In the genomic region with DNA sequence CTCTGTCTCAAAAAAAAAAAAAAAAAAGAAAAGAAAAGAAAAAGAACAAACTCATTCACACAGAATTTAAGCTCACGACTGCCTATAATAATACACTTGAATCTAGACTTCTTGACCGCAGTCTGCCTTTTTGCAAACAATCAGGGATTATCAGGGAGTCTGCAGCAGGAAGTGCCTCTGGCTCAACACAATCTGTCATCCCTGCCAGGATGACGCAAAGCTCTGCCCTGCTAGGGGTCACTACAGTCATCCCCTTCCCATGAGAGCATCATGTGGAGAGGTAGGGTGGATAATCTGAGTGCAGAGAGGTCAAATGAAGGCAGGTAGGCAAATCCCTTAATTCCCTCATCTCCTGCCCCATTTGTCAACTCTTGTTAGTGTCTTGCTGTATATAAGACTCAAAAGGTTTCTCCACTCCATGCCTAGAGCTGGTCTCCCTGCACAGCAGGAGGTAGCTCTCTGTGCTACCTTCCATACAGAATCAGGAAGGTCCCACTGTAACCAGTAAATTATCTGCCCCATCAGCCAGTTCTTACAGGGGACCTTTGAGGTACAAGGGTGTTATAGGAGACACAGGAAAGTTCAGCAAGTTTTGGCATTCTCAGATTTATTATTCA, we compare ENCODE assay signal across 2 cellular contexts.
TF ChIP-seq lines count a peak whose summit lies in the region.

No MANE protein-coding gene starts in this region.

TF ChIP-seq in HEK293, 187 proteins besides CTCF, POLR2A, EP300 and RAD21:
- TF ChIP-seq GLIS1 (tag by site-specific recombination; IDR thresholded peaks at IDR 0.05) (peak; percentile 35; the same call in 1 of the 2 replicates), ZNF658 (tag by site-specific recombination; IDR thresholded peaks at IDR 0.05) (no peak), IKZF3 (tag by site-specific recombination; IDR thresholded peaks at IDR 0.05) (no peak), ZBTB7A (tag by site-specific recombination; IDR thresholded peaks at IDR 0.05; ENCODE audit: low read depth) (no peak), ZBTB17 (tag by site-specific recombination; IDR thresholded peaks at IDR 0.05) (peak; percentile 64), ZNF704 (tag by site-specific recombination; IDR thresholded peaks at IDR 0.05) (no peak), ZNF426 (tag by site-specific recombination; IDR thresholded peaks at IDR 0.05) (no peak), ZIC2 (tag by site-specific recombination; IDR thresholded peaks at IDR 0.05) (peak; percentile 40; the same call in 1 of the 2 replicates)
- TF ChIP-seq, protein P1, sequence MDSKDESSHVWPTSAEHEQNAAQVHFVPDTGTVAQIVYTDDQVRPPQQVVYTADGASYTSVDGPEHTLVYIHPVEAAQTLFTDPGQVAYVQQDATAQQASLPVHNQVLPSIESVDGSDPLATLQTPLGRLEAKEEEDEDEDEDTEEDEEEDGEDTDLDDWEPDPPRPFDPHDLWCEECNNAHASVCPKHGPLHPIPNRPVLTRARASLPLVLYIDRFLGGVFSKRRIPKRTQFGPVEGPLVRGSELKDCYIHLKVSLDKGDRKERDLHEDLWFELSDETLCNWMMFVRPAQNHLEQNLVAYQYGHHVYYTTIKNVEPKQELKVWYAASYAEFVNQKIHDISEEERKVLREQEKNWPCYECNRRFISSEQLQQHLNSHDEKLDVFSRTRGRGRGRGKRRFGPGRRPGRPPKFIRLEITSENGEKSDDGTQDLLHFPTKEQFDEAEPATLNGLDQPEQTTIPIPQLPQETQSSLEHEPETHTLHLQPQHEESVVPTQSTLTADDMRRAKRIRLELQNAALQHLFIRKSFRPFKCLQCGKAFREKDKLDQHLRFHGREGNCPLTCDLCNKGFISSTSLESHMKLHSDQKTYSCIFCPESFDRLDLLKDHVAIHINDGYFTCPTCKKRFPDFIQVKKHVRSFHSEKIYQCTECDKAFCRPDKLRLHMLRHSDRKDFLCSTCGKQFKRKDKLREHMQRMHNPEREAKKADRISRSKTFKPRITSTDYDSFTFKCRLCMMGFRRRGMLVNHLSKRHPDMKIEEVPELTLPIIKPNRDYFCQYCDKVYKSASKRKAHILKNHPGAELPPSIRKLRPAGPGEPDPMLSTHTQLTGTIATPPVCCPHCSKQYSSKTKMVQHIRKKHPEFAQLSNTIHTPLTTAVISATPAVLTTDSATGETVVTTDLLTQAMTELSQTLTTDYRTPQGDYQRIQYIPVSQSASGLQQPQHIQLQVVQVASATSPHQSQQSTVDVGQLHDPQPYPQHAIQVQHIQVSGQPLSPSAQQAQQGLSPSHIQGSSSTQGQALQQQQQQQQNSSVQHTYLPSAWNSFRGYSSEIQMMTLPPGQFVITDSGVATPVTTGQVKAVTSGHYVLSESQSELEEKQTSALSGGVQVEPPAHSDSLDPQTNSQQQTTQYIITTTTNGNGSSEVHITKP (tag by site-specific recombination; IDR thresholded peaks at IDR 0.05) = no peak
- TF ChIP-seq, protein P2, sequence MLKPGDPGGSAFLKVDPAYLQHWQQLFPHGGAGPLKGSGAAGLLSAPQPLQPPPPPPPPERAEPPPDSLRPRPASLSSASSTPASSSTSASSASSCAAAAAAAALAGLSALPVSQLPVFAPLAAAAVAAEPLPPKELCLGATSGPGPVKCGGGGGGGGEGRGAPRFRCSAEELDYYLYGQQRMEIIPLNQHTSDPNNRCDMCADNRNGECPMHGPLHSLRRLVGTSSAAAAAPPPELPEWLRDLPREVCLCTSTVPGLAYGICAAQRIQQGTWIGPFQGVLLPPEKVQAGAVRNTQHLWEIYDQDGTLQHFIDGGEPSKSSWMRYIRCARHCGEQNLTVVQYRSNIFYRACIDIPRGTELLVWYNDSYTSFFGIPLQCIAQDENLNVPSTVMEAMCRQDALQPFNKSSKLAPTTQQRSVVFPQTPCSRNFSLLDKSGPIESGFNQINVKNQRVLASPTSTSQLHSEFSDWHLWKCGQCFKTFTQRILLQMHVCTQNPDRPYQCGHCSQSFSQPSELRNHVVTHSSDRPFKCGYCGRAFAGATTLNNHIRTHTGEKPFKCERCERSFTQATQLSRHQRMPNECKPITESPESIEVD (tag by site-specific recombination; IDR thresholded peaks at IDR 0.05) = no peak

TF ChIP-seq in K562, 482 proteins besides CTCF, POLR2A, EP300 and RAD21 (continues in another document):
- TF ChIP-seq, protein P3, sequence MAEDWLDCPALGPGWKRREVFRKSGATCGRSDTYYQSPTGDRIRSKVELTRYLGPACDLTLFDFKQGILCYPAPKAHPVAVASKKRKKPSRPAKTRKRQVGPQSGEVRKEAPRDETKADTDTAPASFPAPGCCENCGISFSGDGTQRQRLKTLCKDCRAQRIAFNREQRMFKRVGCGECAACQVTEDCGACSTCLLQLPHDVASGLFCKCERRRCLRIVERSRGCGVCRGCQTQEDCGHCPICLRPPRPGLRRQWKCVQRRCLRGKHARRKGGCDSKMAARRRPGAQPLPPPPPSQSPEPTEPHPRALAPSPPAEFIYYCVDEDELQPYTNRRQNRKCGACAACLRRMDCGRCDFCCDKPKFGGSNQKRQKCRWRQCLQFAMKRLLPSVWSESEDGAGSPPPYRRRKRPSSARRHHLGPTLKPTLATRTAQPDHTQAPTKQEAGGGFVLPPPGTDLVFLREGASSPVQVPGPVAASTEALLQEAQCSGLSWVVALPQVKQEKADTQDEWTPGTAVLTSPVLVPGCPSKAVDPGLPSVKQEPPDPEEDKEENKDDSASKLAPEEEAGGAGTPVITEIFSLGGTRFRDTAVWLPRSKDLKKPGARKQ (CRISPR knock-in tag; IDR thresholded peaks at IDR 0.05) = no peak
- TF ChIP-seq RFX7 (CRISPR knock-in tag; IDR thresholded peaks at IDR 0.05) (no peak), NCOA1 (IDR thresholded peaks at IDR 0.05; ENCODE audit: low read depth) (no peak), ZC3H8 (IDR thresholded peaks at IDR 0.05) (no peak), NBN (IDR thresholded peaks at IDR 0.05; ENCODE audit: low read depth) (no peak), SMARCA4 (IDR thresholded peaks at IDR 0.05) (no peak), ZNF311 (CRISPR knock-in tag; IDR thresholded peaks at IDR 0.05) (no peak), NR4A1 (CRISPR knock-in tag; IDR thresholded peaks at IDR 0.05) (no peak), NR4A1 (tag; IDR thresholded peaks at IDR 0.05) (no peak), SAFB (IDR thresholded peaks at IDR 0.05; ENCODE audit: borderline replicate concordance, low read depth, low read length) (no peak), ZBTB1 (CRISPR knock-in tag; IDR thresholded peaks at IDR 0.05; ENCODE audit: borderline replicate concordance, low read depth) (no peak), ZNF707 (CRISPR knock-in tag; conservative IDR thresholded peaks at IDR 0.05) (no peak), ZNF431 (CRISPR knock-in tag; IDR thresholded peaks at IDR 0.05) (no peak), DACH1 (IDR thresholded peaks at IDR 0.05; ENCODE audit: partially characterized antibody) (no peak), MEIS2 (IDR thresholded peaks at IDR 0.05; ENCODE audit: partially characterized antibody) (peak; percentile 87), ZNF212 (CRISPR knock-in tag; IDR thresholded peaks at IDR 0.05) (no peak), ZNF253 (CRISPR knock-in tag; conservative IDR thresholded peaks at IDR 0.05) (no peak), KLF13 (tag; IDR thresholded peaks at IDR 0.05; ENCODE audit: borderline replicate concordance, low read depth) (no peak), CREB3L1 (IDR thresholded peaks at IDR 0.05; ENCODE audit: borderline replicate concordance, low read depth) (no peak), KAT8 (IDR thresholded peaks at IDR 0.05; ENCODE audit: low read depth) (no peak), IFI16 (CRISPR knock-in tag; IDR thresholded peaks at IDR 0.05) (no peak), CREB1 (IDR thresholded peaks at IDR 0.05) (no peak), CREB1 (CRISPR knock-in tag; IDR thresholded peaks at IDR 0.05) (peak; percentile 49; the same call in 1 of the 2 replicates), ZNF584 (CRISPR knock-in tag; IDR thresholded peaks at IDR 0.05; ENCODE audit: low read depth) (no peak), ZNF324 (CRISPR knock-in tag; IDR thresholded peaks at IDR 0.05) (no peak), NR2C1 (IDR thresholded peaks at IDR 0.05) (no peak), NR2C1 (tag; IDR thresholded peaks at IDR 0.05) (no peak), POLR2B (IDR thresholded peaks at IDR 0.05; ENCODE audit: low read depth, partially characterized antibody) (no peak), ZNF586 (CRISPR knock-in tag; conservative IDR thresholded peaks at IDR 0.05) (no peak), NFIC (IDR thresholded peaks at IDR 0.05) (no peak), KDM1A (IDR thresholded peaks at IDR 0.05) (peak; percentile 77 to 78), FOXP1 (CRISPR knock-in tag; IDR thresholded peaks at IDR 0.05) (no peak), JUND (IDR thresholded peaks at IDR 0.05; ENCODE audit: borderline replicate concordance, low read depth, low read length) (peak; percentile 37; the same call in 1 of the 2 replicates), JUND (tag; IDR thresholded peaks at IDR 0.05; ENCODE audit: borderline replicate concordance, low read depth, low read length) (peak; percentile 34; the same call in 1 of the 3 replicates), REST (CRISPR knock-in tag; IDR thresholded peaks at IDR 0.05; ENCODE audit: low read depth) (no peak), PBX2 (CRISPR knock-in tag; IDR thresholded peaks at IDR 0.05; ENCODE audit: low read depth) (no peak), PBX2 (tag; conservative IDR thresholded peaks at IDR 0.05; ENCODE audit: low read depth) (no peak), ZNF639 (CRISPR knock-in tag; conservative IDR thresholded peaks at IDR 0.05 in 1 of 2, IDR thresholded peaks at IDR 0.05 in 1 of 2) (no peak)
- TF ChIP-seq, protein P4, sequence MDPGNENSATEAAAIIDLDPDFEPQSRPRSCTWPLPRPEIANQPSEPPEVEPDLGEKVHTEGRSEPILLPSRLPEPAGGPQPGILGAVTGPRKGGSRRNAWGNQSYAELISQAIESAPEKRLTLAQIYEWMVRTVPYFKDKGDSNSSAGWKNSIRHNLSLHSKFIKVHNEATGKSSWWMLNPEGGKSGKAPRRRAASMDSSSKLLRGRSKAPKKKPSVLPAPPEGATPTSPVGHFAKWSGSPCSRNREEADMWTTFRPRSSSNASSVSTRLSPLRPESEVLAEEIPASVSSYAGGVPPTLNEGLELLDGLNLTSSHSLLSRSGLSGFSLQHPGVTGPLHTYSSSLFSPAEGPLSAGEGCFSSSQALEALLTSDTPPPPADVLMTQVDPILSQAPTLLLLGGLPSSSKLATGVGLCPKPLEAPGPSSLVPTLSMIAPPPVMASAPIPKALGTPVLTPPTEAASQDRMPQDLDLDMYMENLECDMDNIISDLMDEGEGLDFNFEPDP (CRISPR knock-in tag; IDR thresholded peaks at IDR 0.05) = no peak
